In genomic region chr6:131764350-131764749, GRCh38 we compare ENCODE assay signal across 25 cellular contexts. TPM values are rescaled to one million over a fixed set of nuclear protein-coding genes. Genes with fewer than 3 reads are reported as not detected.
DNase-seq lines count a peak whose midpoint lies in the region; ATAC-seq, FAIRE-seq and TF ChIP-seq lines count a peak whose summit lies in the region.
"Had no signal": no experiment of that assay in that cellular context is flagged by ENCODE, and none has a peak within 500 bp of the region (broad histone marks: within the 10 kb centered on the region; RNA-seq: fewer than 3 reads in every experiment).

No MANE protein-coding gene starts in this region.

- H3K27ac ChIP-seq in HepG2 (ENCODE audit: extremely low read length, insufficient read depth, low read length) (peak overlapping the region; percentile 77), right lobe of liver (no peak overlapping the region), smooth muscle cell (ENCODE audit: low read depth) (peak overlapping the region; percentile 70)
- H3K27ac ChIP-seq: BLaER1 treated with 17β-estradiol and CSF1 and Interleukin-3, amounts not matched to agents 10 nM and 100 nM; HL-60; SJCRH30 had no signal

- TF ChIP-seq RAD21 in HepG2 (CRISPR knock-in tag; IDR thresholded peaks at IDR 0.05): no peak

- FAIRE-seq in HepG2 (lab: Jason Lieb, UNC): no peak
- FAIRE-seq: GM12892, GM18507, H54 had no signal

- H3K9ac ChIP-seq in HepG2 (ENCODE audit: insufficient read depth, low read depth, low read length) (no peak overlapping the region), smooth muscle cell (ENCODE audit: low read depth) (no peak overlapping the region)
- H3K9ac ChIP-seq: BLaER1 treated with 17β-estradiol and CSF1 and Interleukin-3, amounts not matched to agents 10 nM and 100 nM had no signal

- H3K27me3 ChIP-seq in HepG2 (ENCODE audit: control insufficient read depth in 1 of 2, insufficient read depth in 2 of 2, low read length in 2 of 2) (no peaks in the 10 kb centered on the region), right lobe of liver (no peaks in the 10 kb centered on the region), smooth muscle cell (ENCODE audit: low read depth) (no peaks in the 10 kb centered on the region)
- H3K27me3 ChIP-seq: BLaER1 treated with 17β-estradiol and CSF1 and Interleukin-3, amounts not matched to agents 10 nM and 100 nM; SJCRH30 had no signal

- intact Hi-C loops in HepG2 (cut with micrococcal nuclease; ENCODE audit: unreplicated experiment): no loop called here
- intact Hi-C loops in right lobe of liver (cut with DNase I): no loop called here

- BruUV-seq in HepG2 (replicated peaks; lab: Mats Ljungman, UMichigan): no TSS peak

- no peaks in the 10 kb centered on the region for H3K36me3 ChIP-seq in HepG2 (replicated peaks in 1 of 2; ENCODE audit: control insufficient read depth in 1 of 2, insufficient read depth in 2 of 2, low read length in 2 of 2)
- H3K36me3 ChIP-seq in right lobe of liver: no peaks in the 10 kb centered on the region
- H3K36me3 ChIP-seq in smooth muscle cell (ENCODE audit: low read depth): no peaks in the 10 kb centered on the region
- H3K36me3 ChIP-seq: BLaER1 treated with 17β-estradiol and CSF1 and Interleukin-3, amounts not matched to agents 10 nM and 100 nM; SJCRH30 had no signal

- TF ChIP-seq EP300 in HepG2 (IDR thresholded peaks at IDR 0.05; ENCODE audit: low read depth in 2 of 2, low read length in 2 of 2) (no peak), HepG2 (CRISPR knock-in tag; IDR thresholded peaks at IDR 0.05; ENCODE audit: borderline replicate concordance) (no peak)

- TF ChIP-seq CTCF in HepG2 (CRISPR knock-in tag; IDR thresholded peaks at IDR 0.05) (no peak), right lobe of liver (IDR thresholded peaks at IDR 0.05) (no peak), cardiac fibroblast (IDR thresholded peaks at IDR 0.05; ENCODE audit: low read depth, low read length) (no peak), foreskin fibroblast (IDR thresholded peaks at IDR 0.05; ENCODE audit: low read depth, low read length) (no peak), smooth muscle cell (IDR thresholded peaks at IDR 0.05; ENCODE audit: borderline replicate concordance, insufficient read depth, poor library complexity, severe bottlenecking) (no peak)

- in situ Hi-C loops in HepG2 (cut with HindIII; ENCODE audit: extremely low pct_ligation_motif_present, low pct_unique_long_range_greater_than_20kb): no loop called here

- no peaks in the 10 kb centered on the region for H4K20me1 ChIP-seq in HepG2 (ENCODE audit: insufficient read depth, low read length)
- H4K20me1 ChIP-seq in smooth muscle cell (ENCODE audit: low read depth): no peaks in the 10 kb centered on the region
- H4K20me1 ChIP-seq: BLaER1 treated with 17β-estradiol and CSF1 and Interleukin-3, amounts not matched to agents 10 nM and 100 nM had no signal

- no peaks in the 10 kb centered on the region for H3K9me3 ChIP-seq in HepG2 (ENCODE audit: low read length)
- no peaks in the 10 kb centered on the region for H3K9me3 ChIP-seq in right lobe of liver
- H3K9me3 ChIP-seq in smooth muscle cell (replicated peaks; ENCODE audit: low read depth): no peaks in the 10 kb centered on the region
- H3K9me3 ChIP-seq: BLaER1 treated with 17β-estradiol and CSF1 and Interleukin-3, amounts not matched to agents 10 nM and 100 nM; SJCRH30 had no signal

- H3K4me2 ChIP-seq in HepG2 (ENCODE audit: low read depth, low read length) (peak overlapping the region; percentile 21), smooth muscle cell (peak overlapping the region; percentile 59)
- H3K4me2 ChIP-seq: BLaER1 treated with 17β-estradiol and CSF1 and Interleukin-3, amounts not matched to agents 10 nM and 100 nM had no signal

- H3K79me2 ChIP-seq in HepG2 (ENCODE audit: insufficient read depth, low read length): no peaks in the 10 kb centered on the region
- H3K79me2 ChIP-seq in smooth muscle cell (ENCODE audit: low read depth): no peaks in the 10 kb centered on the region

- WGBS in HepG2 (ENCODE audit: low lambda C conversion rate): 82% methylated on average over 4 of the region's 4 CpGs
- 87% methylated on average over 4 of the region's 4 CpGs for WGBS in right lobe of liver (ENCODE audit: insufficient coverage, low coverage, low lambda C conversion rate, missing lambda C conversion rate)
- WGBS in smooth muscle cell (ENCODE audit: low lambda C conversion rate): 41% methylated on average over 4 of the region's 4 CpGs

- H2AFZ ChIP-seq in HepG2 (ENCODE audit: low read length) (peak overlapping the region; percentile 37), smooth muscle cell (ENCODE audit: low read depth) (no peak overlapping the region)

- TF ChIP-seq POLR2A in HepG2 (IDR thresholded peaks at IDR 0.05; ENCODE audit: insufficient read depth in 1 of 2, low read depth in 2 of 2, low read length in 2 of 2) (no peak), right lobe of liver (IDR thresholded peaks at IDR 0.05) (no peak)

- ATAC-seq in HepG2 (no peak), right lobe of liver (no peak), GM19467 (IDR thresholded peaks at IDR 0.05; ENCODE audit: unreplicated experiment) (no peak)

- H3K4me1 ChIP-seq in HepG2 (ENCODE audit: insufficient read depth, low read length) (peaks cover 81% of the 10 kb centered on the region), right lobe of liver (peaks cover 0 to 10% (median 0%) of the 10 kb centered on the region in 4 donors), smooth muscle cell (ENCODE audit: low read depth) (peaks cover 18% of the 10 kb centered on the region)
- H3K4me1 ChIP-seq: BLaER1 treated with 17β-estradiol and CSF1 and Interleukin-3, amounts not matched to agents 10 nM and 100 nM had no signal

- CTCF ChIA-PET in HepG2 (lab: Yijun Ruan, JAX; ENCODE audit: low intra/inter-chr PET ratio, low total read pairs): no interaction called here

- H3K4me3 ChIP-seq in HepG2 (replicated peaks in 1 of 3; ENCODE audit: insufficient read depth in 1 of 3, low read depth in 2 of 3, low read length in 3 of 3) (no peak overlapping the region), right lobe of liver (no peak overlapping the region), cardiac fibroblast (replicated peaks in 1 of 2; ENCODE audit: low read depth in 2 of 2, low read length in 2 of 2) (no peak overlapping the region), foreskin fibroblast (ENCODE audit: low read depth in 1 of 2, low read length in 2 of 2) (no peak overlapping the region), smooth muscle cell (no peak overlapping the region)
- H3K4me3 ChIP-seq: BLaER1 treated with 17β-estradiol and CSF1 and Interleukin-3, amounts not matched to agents 10 nM and 100 nM; SJCRH30 had no signal

- peaks cover 18% of the 10 kb centered on the region for H3F3A ChIP-seq in smooth muscle cell (ENCODE audit: low read depth)

- DNase-seq in HepG2 (ENCODE audit: low spot score) (peak; percentile 44), right lobe of liver (no peak), cardiac fibroblast (ENCODE audit: low read depth in 2 of 2) (peak; percentile 27 to 41), foreskin fibroblast (peak; percentile 63 to 70), smooth muscle cell (lab: John Stamatoyannopoulos, UW; ENCODE audit: unreplicated experiment) (no peak), cerebellar nuclear complex (lab: John Stamatoyannopoulos, UW) (no peak), SHP77 treated with DMSO at 0.1 percent for 48 hours (lab: John Stamatoyannopoulos, UW) (no peak)
- DNase-seq: DMS79, Kasumi-1, NCI-H1092 treated with DMSO at 0.1 percent for 48 hours, NCI-H146, NCI-H2029 treated with DMSO at 0.1 percent for 48 hours, NCI-H2227 treated with DMSO at 0.1 percent for 48 hours, NCI-H510A treated with DMSO at 0.1 percent for 48 hours, NCI-H82, SJCRH30 had no signal

- POLR2A ChIA-PET in HepG2 (lab: Yijun Ruan, JAX): interaction anchor here (3.6 kb wide), 1 partner anchor 9 kb away, joined by 38 read pairs; no protein-coding TSS in a partner anchor

RNA-seq across cellular contexts. Expression of gene ENPP1, which starts 43.5 kb away (rescaled TPM):
- 45.8 and 56.5 TPM in 2 replicates for total RNA-seq in HepG2 (2016; rRNA removed; fragmentation: Illumina TruSeq; extraction: Trizol)
- 10.1 and 11.5 TPM in 2 replicates for total RNA-seq in HepG2 (2016; cell fraction: cytosol; rRNA removed; fragmentation: Illumina TruSeq; extraction: Trizol; ENCODE audit: low read depth)
- total RNA-seq in HepG2 (2016; cell fraction: insoluble cytoplasmic fraction; rRNA removed; fragmentation: Illumina TruSeq; extraction: Trizol): 42.4 and 56.4 TPM in 2 replicates
- total RNA-seq in HepG2 (2016; cell fraction: membrane; rRNA removed; fragmentation: Illumina TruSeq; extraction: Trizol): 25.5 and 30.0 TPM in 2 replicates
- 64.8 and 75.0 TPM in 2 replicates for total RNA-seq in HepG2 (2016; cell fraction: nucleus; rRNA removed; fragmentation: Illumina TruSeq; extraction: Trizol)
- 108 and 160 TPM in 2 replicates for polyA plus RNA-seq in HepG2 (2011; rRNA removed)
- 44.8 and 69.4 TPM in 2 replicates for polyA plus RNA-seq in HepG2 (2011; cell fraction: cytosol; rRNA removed)
- 68.4 and 74.0 TPM in 2 replicates for polyA plus RNA-seq in HepG2 (2011; cell fraction: nucleus; rRNA removed)
- polyA plus RNA-seq in HepG2 (2012): 78.0 and 114 TPM in 2 replicates
- polyA plus RNA-seq in HepG2 (2016; cell fraction: cytosol; fragmentation: Illumina TruSeq; extraction: Trizol; ENCODE audit: low read depth): 4.9 and 5.0 TPM in 2 replicates
- polyA plus RNA-seq in HepG2 (2016; cell fraction: insoluble cytoplasmic fraction; fragmentation: Illumina TruSeq; extraction: Trizol; ENCODE audit: low read depth): 31.1 and 31.2 TPM in 2 replicates
- polyA plus RNA-seq in HepG2 (2016; cell fraction: membrane; fragmentation: Illumina TruSeq; extraction: Trizol; ENCODE audit: low read depth): 16.0 and 17.5 TPM in 2 replicates
- polyA plus RNA-seq in HepG2 (2016; cell fraction: nucleus; fragmentation: Illumina TruSeq; extraction: Trizol; ENCODE audit: insufficient read depth, low read depth): 60.5 and 63.3 TPM in 2 replicates
- polyA minus RNA-seq in HepG2 (2011; rRNA and poly(A)+ RNA removed; ENCODE audit: low replicate concordance): 0.54 and 87.5 TPM in 2 replicates
- 133 and 175 TPM in 2 replicates for polyA minus RNA-seq in HepG2 (2011; cell fraction: cytosol; rRNA and poly(A)+ RNA removed)
- polyA minus RNA-seq in HepG2 (2011; cell fraction: nucleus; rRNA and poly(A)+ RNA removed): 269 and 305 TPM in 2 replicates
- 10 to 100 TPM; 27.5 to 61.6 (median 45.6) TPM for total RNA-seq in right lobe of liver
- 433 and 501 TPM in 2 replicates for total RNA-seq in smooth muscle cell
- polyA plus RNA-seq in smooth muscle cell: 193 and 329 TPM in 2 replicates

RNA-seq across cellular contexts. Expression of gene CTAGE9, which starts 53.5 kb away (rescaled TPM):
- total RNA-seq in HepG2 (2016; rRNA removed; fragmentation: Illumina TruSeq; extraction: Trizol) (not detected in 2 replicates), right lobe of liver (not detected), smooth muscle cell (not detected in 2 replicates)
- not detected in 2 replicates for total RNA-seq in HepG2 (2016; cell fraction: cytosol; rRNA removed; fragmentation: Illumina TruSeq; extraction: Trizol; ENCODE audit: low read depth)
- not detected in 2 replicates for total RNA-seq in HepG2 (2016; cell fraction: insoluble cytoplasmic fraction; rRNA removed; fragmentation: Illumina TruSeq; extraction: Trizol)
- not detected in 2 replicates for total RNA-seq in HepG2 (2016; cell fraction: membrane; rRNA removed; fragmentation: Illumina TruSeq; extraction: Trizol)
- not detected in 2 replicates for total RNA-seq in HepG2 (2016; cell fraction: nucleus; rRNA removed; fragmentation: Illumina TruSeq; extraction: Trizol)
- polyA plus RNA-seq in HepG2 (2011; rRNA removed) (not detected in 2 replicates), smooth muscle cell (not detected in 2 replicates)
- polyA plus RNA-seq in HepG2 (2011; cell fraction: cytosol; rRNA removed): not detected in 2 replicates
- not detected in 2 replicates for polyA plus RNA-seq in HepG2 (2011; cell fraction: nucleus; rRNA removed)
- 0.12 and 0.30 TPM in 2 replicates for polyA plus RNA-seq in HepG2 (2012)
- polyA plus RNA-seq in HepG2 (2016; cell fraction: cytosol; fragmentation: Illumina TruSeq; extraction: Trizol; ENCODE audit: low read depth): not detected in 2 replicates
- polyA plus RNA-seq in HepG2 (2016; cell fraction: insoluble cytoplasmic fraction; fragmentation: Illumina TruSeq; extraction: Trizol; ENCODE audit: low read depth): not detected in 2 replicates
- polyA plus RNA-seq in HepG2 (2016; cell fraction: membrane; fragmentation: Illumina TruSeq; extraction: Trizol; ENCODE audit: low read depth): not detected in 2 replicates
- polyA plus RNA-seq in HepG2 (2016; cell fraction: nucleus; fragmentation: Illumina TruSeq; extraction: Trizol; ENCODE audit: insufficient read depth, low read depth): not detected in 2 replicates
- not detected in 2 replicates for polyA minus RNA-seq in HepG2 (2011; rRNA and poly(A)+ RNA removed; ENCODE audit: low replicate concordance)
- not detected in 2 replicates for polyA minus RNA-seq in HepG2 (2011; cell fraction: cytosol; rRNA and poly(A)+ RNA removed)
- not detected in 2 replicates for polyA minus RNA-seq in HepG2 (2011; cell fraction: nucleus; rRNA and poly(A)+ RNA removed)
- total RNA-seq: A172, HT1080, SJCRH30 had no signal
- polyA plus RNA-seq: IgD-negative memory B cell had no signal

Comparison
In these comparisons a context has a peak if more than half of its experiments do, and no peak if none do; other contexts are left out.
1. DNase-seq: peak in HepG2 (single experiment), cardiac fibroblast (2 of 2) and foreskin fibroblast (2 of 2); none in right lobe of liver (0 of 3), smooth muscle cell (single experiment), cerebellar nuclear complex (0 of 2) and SHP77 treated with DMSO at 0.1 percent for 48 hours (single experiment).
2. H3K27ac ChIP-seq: peak in HepG2 (single experiment) and smooth muscle cell (single experiment); none in right lobe of liver (0 of 3).